Comparison of ENCODE assay signal across 22 cellular contexts in genomic region chr15:89157061-89157460, GRCh38.
"Had no signal": no experiment of that assay in that cellular context is flagged by ENCODE, and none has a peak within 500 bp of the region (broad histone marks: within the 10 kb centered on the region; RNA-seq: fewer than 3 reads in every experiment).

No MANE protein-coding gene starts in this region.

- H3K9me3 ChIP-seq: SK-N-SH had no signal

- H3K27ac ChIP-seq: HL-60, KMS-11 had no signal

- FAIRE-seq: HTR-8/SVneo, RCC 7860 had no signal

- H3K9ac ChIP-seq: KMS-11, SK-N-SH had no signal

- H3K4me2 ChIP-seq: KMS-11, SK-N-SH had no signal

- DNase-seq: Kasumi-1, MM.1S, NCI-H1092 treated with DMSO at 0.1 percent for 48 hours, NCI-H1436, NCI-H187, NCI-H2029, NCI-H2081 treated with DMSO at 0.1 percent for 48 hours, NCI-H2171, NCI-H226, NCI-H446, NCI-H510A, NCI-H524 treated with DMSO at 0.1 percent for 48 hours, NCI-H69, NCI-H774, RPMI8226, SHP77, SK-N-SH, SW 1271 had no signal
